ENCODE assay signal across 12 cellular contexts in the genomic region with DNA sequence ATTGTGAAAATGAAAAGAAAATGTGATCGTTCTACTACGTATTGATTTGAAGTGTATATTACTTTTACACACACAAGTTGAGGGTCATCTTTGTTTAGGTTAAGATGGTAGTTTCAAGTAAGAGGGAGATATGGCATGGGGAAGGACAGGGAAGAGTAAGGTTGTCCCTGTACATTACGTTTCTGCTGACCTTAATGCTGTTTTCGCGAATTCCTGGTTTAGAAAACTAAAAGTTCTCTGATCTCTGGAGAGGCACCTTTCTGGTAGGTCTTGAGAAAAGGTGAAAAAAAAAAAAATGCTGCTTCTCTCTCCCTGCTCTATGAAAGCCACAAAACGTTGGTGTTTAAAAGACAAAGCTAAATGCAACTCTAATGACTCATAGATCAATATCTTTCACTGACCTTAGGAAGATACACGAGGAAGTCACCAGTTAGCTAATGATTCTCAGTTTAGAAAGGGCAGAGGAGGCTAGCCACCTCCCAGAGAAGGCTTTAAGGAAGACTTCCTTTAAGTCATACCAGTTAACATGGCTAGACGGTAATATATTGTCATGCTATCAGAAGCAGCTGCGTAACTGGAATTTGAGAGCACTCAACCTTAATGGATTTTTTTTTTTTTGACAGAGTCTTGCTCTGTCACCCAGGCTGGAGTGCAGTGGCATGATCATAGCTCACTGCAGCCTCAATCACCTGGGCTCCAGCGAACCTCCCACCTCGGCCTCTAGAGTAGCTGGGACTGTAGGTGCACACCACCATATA. TPM values are rescaled to one million over a fixed set of nuclear protein-coding genes. Genes with fewer than 3 reads are reported as not detected.
DNase-seq lines count a peak whose midpoint lies in the region; ATAC-seq, FAIRE-seq and TF ChIP-seq lines count a peak whose summit lies in the region.
"Had no signal": no experiment of that assay in that cellular context is flagged by ENCODE, and none has a peak within 500 bp of the region (broad histone marks: within the 10 kb centered on the region; RNA-seq: fewer than 3 reads in every experiment).

No MANE protein-coding gene starts in this region.

- ATAC-seq in HG03565 (IDR thresholded peaks at IDR 0.05; ENCODE audit: unreplicated experiment) (peak; percentile 64), GM19351 (IDR thresholded peaks at IDR 0.05; ENCODE audit: unreplicated experiment) (no peak), GM19467 (IDR thresholded peaks at IDR 0.05; ENCODE audit: unreplicated experiment) (no peak)

- H3K36me3 Mint-ChIP-seq in glutamatergic neuron (ENCODE audit: unreplicated experiment): peaks cover 5% of the 10 kb centered on the region

- peaks cover 9% of the 10 kb centered on the region for H3K4me1 Mint-ChIP-seq in glutamatergic neuron (ENCODE audit: low read depth, unreplicated experiment)

- peaks cover 2% of the 10 kb centered on the region for H3K27me3 Mint-ChIP-seq in glutamatergic neuron (ENCODE audit: unreplicated experiment)

- no peak for FAIRE-seq in D721Med (lab: Jason Lieb, UNC)

- no peak for TF ChIP-seq CTCF in glutamatergic neuron (IDR thresholded peaks at IDR 0.05; ENCODE audit: partially characterized antibody, unreplicated experiment)
- no peak for TF ChIP-seq CTCF in D721Med (IDR thresholded peaks at IDR 0.05; ENCODE audit: insufficient read depth, missing control alignments)

- in situ Hi-C loops in SK-MEL-5 (cut with HindIII; ENCODE audit: low pct_unique_long_range_greater_than_20kb, low sequenced_read_pairs): no loop called here

- H3K4me3 Mint-ChIP-seq in glutamatergic neuron (ENCODE audit: unreplicated experiment): no peak overlapping the region
- H3K4me3 Mint-ChIP-seq: CD4-positive, alpha-beta T cell had no signal

- peak; percentile 34 for DNase-seq in AG20443 (ENCODE audit: low spot score)
- peak; percentile 90 for DNase-seq in SK-MEL-5 (ENCODE audit: low read depth, low spot score)
- DNase-seq in glutamatergic neuron: no peak
- no peak for DNase-seq in D721Med (ENCODE audit: insufficient read length, low spot score)
- no peak for DNase-seq in DMS153 treated with DMSO at 0.1 percent for 48 hours (lab: John Stamatoyannopoulos, UW; ENCODE audit: unreplicated experiment)
- DNase-seq: activated gamma-delta T cell treated with Interleukin-2 at 50 U/mL for 16 hours; CD4-positive, alpha-beta T cell; occipital lobe had no signal

- peaks cover 2% of the 10 kb centered on the region for H3K9me3 Mint-ChIP-seq in glutamatergic neuron (ENCODE audit: unreplicated experiment)
- H3K9me3 Mint-ChIP-seq: CD4-positive, alpha-beta T cell had no signal

- peak overlapping the region; percentile 60 for H3K27ac Mint-ChIP-seq in glutamatergic neuron (ENCODE audit: unreplicated experiment)
- H3K27ac Mint-ChIP-seq: CD4-positive, alpha-beta T cell had no signal

RNA-seq across cellular contexts. Expression of a gene that starts 13.2 kb away (rescaled TPM):
- total RNA-seq in SK-MEL-5 (2014; rRNA removed; shearing (Covaris generic)): not detected in 2 replicates
- not detected in 2 replicates for polyA plus RNA-seq in SK-MEL-5 (2015; cell fraction: cytosol; rRNA removed)
- polyA plus RNA-seq in SK-MEL-5 (2015; cell fraction: nucleus; rRNA removed): not detected in 2 replicates
- not detected for total RNA-seq in glutamatergic neuron (ENCODE audit: unreplicated experiment)
- total RNA-seq: CD4-positive, alpha-beta T cell; glomerular endothelial cell; occipital lobe had no signal

RNA-seq across cellular contexts. Expression of a gene that starts 14.8 kb away (rescaled TPM):
- total RNA-seq in SK-MEL-5 (2014; rRNA removed; shearing (Covaris generic)): 329 and 333 TPM in 2 replicates
- 186 and 227 TPM in 2 replicates for polyA plus RNA-seq in SK-MEL-5 (2015; cell fraction: cytosol; rRNA removed)
- polyA plus RNA-seq in SK-MEL-5 (2015; cell fraction: nucleus; rRNA removed): 53.8 and 54.1 TPM in 2 replicates
- 187 TPM for total RNA-seq in glutamatergic neuron (ENCODE audit: unreplicated experiment)

Comparison
In these comparisons a context has a peak if more than half of its experiments do, and no peak if none do; other contexts are left out.
1. DNase-seq: peak in AG20443 (single experiment) and SK-MEL-5 (single experiment); none in glutamatergic neuron (single experiment), D721Med (single experiment) and DMS153 treated with DMSO at 0.1 percent for 48 hours (single experiment).